In the genomic region with DNA sequence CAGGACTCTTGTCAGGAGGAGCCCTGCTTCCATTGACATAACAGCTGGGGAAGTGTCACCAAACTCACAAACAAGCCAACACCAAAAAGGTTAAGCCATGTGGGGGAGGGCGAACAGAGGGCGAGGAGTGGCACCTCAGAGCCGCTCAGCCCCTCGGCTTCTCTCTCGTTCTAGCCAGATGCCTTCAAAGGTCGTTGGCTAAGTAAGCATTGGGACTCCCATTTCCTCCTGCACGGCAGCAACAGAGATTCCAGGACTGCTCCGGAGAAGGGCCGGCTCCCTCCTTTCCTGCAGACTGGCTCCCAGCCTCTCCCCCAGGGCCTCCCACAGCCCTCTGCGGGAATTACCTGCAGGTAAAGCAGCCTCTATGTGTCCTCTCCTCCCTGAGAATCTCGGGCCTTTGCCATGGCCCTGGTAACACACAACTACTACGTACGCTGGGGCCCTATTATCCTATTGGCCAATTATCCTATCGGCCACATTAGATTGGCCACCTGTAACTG, we compare ENCODE assay signal across 21 cellular contexts. TPM values are rescaled to one million over a fixed set of nuclear protein-coding genes. Genes with fewer than 3 reads are reported as not detected.
A peak's percentile ranks its signal among the peaks of the same experiment; 100 is the strongest.
DNase-seq lines count a peak whose midpoint lies in the region; ATAC-seq, FAIRE-seq and TF ChIP-seq lines count a peak whose summit lies in the region.
"Had no signal": no experiment of that assay in that cellular context is flagged by ENCODE, and none has a peak within 500 bp of the region (broad histone marks: within the 10 kb centered on the region; RNA-seq: fewer than 3 reads in every experiment).

No MANE protein-coding gene starts in this region.

- no peaks in the 10 kb centered on the region for H3K36me3 ChIP-seq in BLaER1 treated with 17β-estradiol and CSF1 and Interleukin-3, amounts not matched to agents 10 nM and 100 nM
- H3K36me3 ChIP-seq in HepG2 (replicated peaks in 1 of 2; ENCODE audit: control insufficient read depth in 1 of 2, insufficient read depth in 2 of 2, low read length in 2 of 2) = no peaks in the 10 kb centered on the region

- peaks cover 57% of the 10 kb centered on the region for H3K4me1 Mint-ChIP-seq in brain

- peak overlapping the region in 3 of 5 experiments; percentile 93 to 98 (median 97) for H3K27ac Mint-ChIP-seq in brain
- H3K27ac Mint-ChIP-seq: T-helper 17 cell had no signal

- no peak for TF ChIP-seq CTCF in brain (conservative IDR thresholded peaks at IDR 0.05)
- no peak for TF ChIP-seq CTCF in HepG2 (CRISPR knock-in tag; IDR thresholded peaks at IDR 0.05)

- TF ChIP-seq RAD21 in HepG2 (CRISPR knock-in tag; IDR thresholded peaks at IDR 0.05) = no peak

- peak overlapping the region; percentile 81 to 94 (median 86) for H3K4me2 ChIP-seq in BLaER1 treated with 17β-estradiol and CSF1 and Interleukin-3, amounts not matched to agents 10 nM and 100 nM
- peak overlapping the region; percentile 85 for H3K4me2 ChIP-seq in HepG2 (ENCODE audit: low read depth, low read length)

- H2AFZ ChIP-seq in HepG2 (ENCODE audit: low read length) = no peak overlapping the region

- no peaks in the 10 kb centered on the region for H3K79me2 ChIP-seq in HepG2 (ENCODE audit: insufficient read depth, low read length)

- H3K4me1 ChIP-seq in BLaER1 treated with 17β-estradiol and CSF1 and Interleukin-3, amounts not matched to agents 10 nM and 100 nM = peaks cover 62 to 100% (median 100%) of the 10 kb centered on the region in 10 experiments
- H3K4me1 ChIP-seq in HepG2 (ENCODE audit: insufficient read depth, low read length) = peaks cover 67% of the 10 kb centered on the region

- 11% methylated on average over 9 of the region's 14 CpGs for WGBS in HepG2 (ENCODE audit: low lambda C conversion rate)

- peaks cover 6% of the 10 kb centered on the region for H3K27me3 Mint-ChIP-seq in brain
- H3K27me3 Mint-ChIP-seq: T-helper 17 cell had no signal

- H4K20me1 ChIP-seq in BLaER1 treated with 17β-estradiol and CSF1 and Interleukin-3, amounts not matched to agents 10 nM and 100 nM = no peaks in the 10 kb centered on the region
- no peaks in the 10 kb centered on the region for H4K20me1 ChIP-seq in HepG2 (ENCODE audit: insufficient read depth, low read length)

- TF ChIP-seq POLR2A in HepG2 (IDR thresholded peaks at IDR 0.05; ENCODE audit: insufficient read depth in 1 of 2, low read depth in 2 of 2, low read length in 2 of 2) = no peak

- intact Hi-C loops in HepG2 (cut with micrococcal nuclease; ENCODE audit: unreplicated experiment) (loop anchor here (5.0 kb wide), 1 partner anchor 44 kb away; no protein-coding TSS in a partner anchor), sciatic nerve (cut with DNase I) (no loop called here)

- no peak for FAIRE-seq in HepG2 (lab: Jason Lieb, UNC)
- FAIRE-seq: urothelium cell line had no signal

- in situ Hi-C loops in HepG2 (cut with HindIII; ENCODE audit: extremely low pct_ligation_motif_present, low pct_unique_long_range_greater_than_20kb) = loop anchor here (5.0 kb wide), 1 partner anchor 39 kb away; no protein-coding TSS in a partner anchor

- peaks cover 0 to 11% (median 4%) of the 10 kb centered on the region in 5 experiments for H3K9me3 Mint-ChIP-seq in brain

- H3K27ac ChIP-seq in BLaER1 treated with 17β-estradiol and CSF1 and Interleukin-3, amounts not matched to agents 10 nM and 100 nM = peak overlapping the region; percentile 73 to 99 (median 95); a peak in 21 of 22 replicates
- H3K27ac ChIP-seq in HepG2 (ENCODE audit: extremely low read length, insufficient read depth, low read length) = no peak overlapping the region
- H3K27ac ChIP-seq: HL-60 had no signal

- DNase-seq in HepG2 (ENCODE audit: low spot score) (no peak), sciatic nerve (ENCODE audit: low spot score) (peak; percentile 40), NCI-H2171 treated with DMSO at 0.1 percent for 48 hours (lab: John Stamatoyannopoulos, UW) (no peak), NCI-H2107 (lab: John Stamatoyannopoulos, UW) (no peak)
- no peak for DNase-seq in stimulated activated CD4-positive, alpha-beta T cell treated with anti-CD3 and anti-CD28 coated beads, Interleukin-12 subunit alpha, Interleukin-12 subunit beta, amount 100 ng/mL, for 4 hours
- DNase-seq: activated effector memory CD4-positive, alpha-beta T cell treated with anti-CD3 and anti-CD28 coated beads, Interleukin-2, amount 50 U/mL, for 16 hours; KBM-7; NCI-H1105 treated with DMSO at 0.1 percent for 48 hours; stimulated activated naive B cell treated with anti-CD40 and anti-IgM and Interleukin-4, amounts not matched to agents 10 μg/mL and 1 μg/mL and 100 μg/mL, for 72 hours; T-helper 17 cell had no signal

- H3K4me3 Mint-ChIP-seq in brain = no peak overlapping the region
- H3K4me3 Mint-ChIP-seq: stimulated activated naive B cell treated with anti-CD40 and anti-IgM and Interleukin-4, amounts not matched to agents 10 μg/mL and 1 μg/mL and 100 μg/mL, for 72 hours; T-helper 17 cell had no signal

- ATAC-seq in HepG2 (peak; percentile 21), sciatic nerve (no peak), GM21619 (IDR thresholded peaks at IDR 0.05; ENCODE audit: unreplicated experiment) (no peak)
- ATAC-seq: activated CD4-positive, CD25-positive, alpha-beta regulatory T cell treated with anti-CD3 and anti-CD28 coated beads, Interleukin-2, amount 50 U/mL, for 24 hours; T-helper 17 cell had no signal

- H3K36me3 Mint-ChIP-seq in brain = no peaks in the 10 kb centered on the region

- H3K9me3 ChIP-seq in BLaER1 treated with 17β-estradiol and CSF1 and Interleukin-3, amounts not matched to agents 10 nM and 100 nM (replicated peaks in 1 of 11) = peaks cover 0 to 7% (median 0%) of the 10 kb centered on the region in 11 experiments; a peak in 5 of 22 replicates
- no peaks in the 10 kb centered on the region for H3K9me3 ChIP-seq in HepG2 (ENCODE audit: low read length)

- H3K4me3 ChIP-seq in BLaER1 treated with 17β-estradiol and CSF1 and Interleukin-3, amounts not matched to agents 10 nM and 100 nM = peak overlapping the region in 2 of 10 experiments; percentile 14 to 37; a peak in 1 of 20 replicates
- H3K4me3 ChIP-seq in HepG2 (replicated peaks in 1 of 3; ENCODE audit: insufficient read depth in 1 of 3, low read depth in 2 of 3, low read length in 3 of 3) = peak overlapping the region; percentile 27 to 67 (median 30)
- H3K4me3 ChIP-seq: coronary artery had no signal

- CTCF ChIA-PET in HepG2 (lab: Yijun Ruan, JAX; ENCODE audit: low intra/inter-chr PET ratio, low total read pairs) = no interaction called here

- no peaks in the 10 kb centered on the region for H3K27me3 ChIP-seq in BLaER1 treated with 17β-estradiol and CSF1 and Interleukin-3, amounts not matched to agents 10 nM and 100 nM
- peaks cover 8 to 13% of the 10 kb centered on the region in 2 experiments; a peak in 4 of 5 replicates for H3K27me3 ChIP-seq in HepG2 (ENCODE audit: control insufficient read depth in 1 of 2, insufficient read depth in 2 of 2, low read length in 2 of 2)

- POLR2A ChIA-PET in HepG2 (lab: Yijun Ruan, JAX) = no interaction called here

- peak overlapping the region; percentile 40 to 90 (median 85); a peak in 20 of 22 replicates for H3K9ac ChIP-seq in BLaER1 treated with 17β-estradiol and CSF1 and Interleukin-3, amounts not matched to agents 10 nM and 100 nM
- no peak overlapping the region for H3K9ac ChIP-seq in HepG2 (ENCODE audit: insufficient read depth, low read depth, low read length)

- TF ChIP-seq EP300 in HepG2 (IDR thresholded peaks at IDR 0.05; ENCODE audit: low read depth in 2 of 2, low read length in 2 of 2) = no peak
- no peak for TF ChIP-seq EP300 in HepG2 (CRISPR knock-in tag; IDR thresholded peaks at IDR 0.05; ENCODE audit: borderline replicate concordance)

- BruUV-seq in HepG2 (replicated peaks; lab: Mats Ljungman, UMichigan) = no TSS peak

TF ChIP-seq in HepG2, 621 proteins besides CTCF, POLR2A, EP300 and RAD21 (continues in another document):
- TF ChIP-seq YEATS2 (CRISPR knock-in tag; IDR thresholded peaks at IDR 0.05; ENCODE audit: borderline replicate concordance) (no peak), PHF5A (CRISPR knock-in tag; IDR thresholded peaks at IDR 0.05; ENCODE audit: low read depth, unreplicated experiment) (no peak)

RNA-seq across cellular contexts. Expression of a gene that starts 52.1 kb away (rescaled TPM):
- polyA plus RNA-seq in brain (ENCODE audit: insufficient read depth, low read depth, low replicate concordance) = not detected
- 894 TPM in 1 of 2 replicates, not detected in the other for total RNA-seq in HepG2 (2016; rRNA removed; fragmentation: Illumina TruSeq; extraction: Trizol)
- 12,614 and 12,724 TPM in 2 replicates for total RNA-seq in HepG2 (2016; cell fraction: cytosol; rRNA removed; fragmentation: Illumina TruSeq; extraction: Trizol; ENCODE audit: low read depth)
- total RNA-seq in HepG2 (2016; cell fraction: insoluble cytoplasmic fraction; rRNA removed; fragmentation: Illumina TruSeq; extraction: Trizol) = 82.4 and 810 TPM in 2 replicates
- 600 and 628 TPM in 2 replicates for total RNA-seq in HepG2 (2016; cell fraction: membrane; rRNA removed; fragmentation: Illumina TruSeq; extraction: Trizol)
- 1,443 and 1,712 TPM in 2 replicates for total RNA-seq in HepG2 (2016; cell fraction: nucleus; rRNA removed; fragmentation: Illumina TruSeq; extraction: Trizol)
- polyA plus RNA-seq in HepG2 (2011; rRNA removed) = not detected in 2 replicates
- not detected in 2 replicates for polyA plus RNA-seq in HepG2 (2011; cell fraction: cytosol; rRNA removed)
- not detected in 2 replicates for polyA plus RNA-seq in HepG2 (2011; cell fraction: nucleus; rRNA removed)
- polyA plus RNA-seq in HepG2 (2012) = not detected in 2 replicates
- polyA plus RNA-seq in HepG2 (2016; cell fraction: cytosol; fragmentation: Illumina TruSeq; extraction: Trizol; ENCODE audit: low read depth) = 76.0 TPM in 1 of 2 replicates, not detected in the other
- polyA plus RNA-seq in HepG2 (2016; cell fraction: insoluble cytoplasmic fraction; fragmentation: Illumina TruSeq; extraction: Trizol; ENCODE audit: low read depth) = not detected in 2 replicates
- not detected in 2 replicates for polyA plus RNA-seq in HepG2 (2016; cell fraction: membrane; fragmentation: Illumina TruSeq; extraction: Trizol; ENCODE audit: low read depth)
- polyA plus RNA-seq in HepG2 (2016; cell fraction: nucleus; fragmentation: Illumina TruSeq; extraction: Trizol; ENCODE audit: insufficient read depth, low read depth) = not detected in 2 replicates
- under 0.01 TPM in 2 replicates for polyA minus RNA-seq in HepG2 (2011; rRNA and poly(A)+ RNA removed; ENCODE audit: low replicate concordance)
- 1,413 and 1,463 TPM in 2 replicates for polyA minus RNA-seq in HepG2 (2011; cell fraction: cytosol; rRNA and poly(A)+ RNA removed)
- polyA minus RNA-seq in HepG2 (2011; cell fraction: nucleus; rRNA and poly(A)+ RNA removed) = under 0.01 TPM in 1 of 2 replicates, not detected in the other
- 193 TPM for total RNA-seq in sciatic nerve
- total RNA-seq: Daoy, mononuclear cell, occipital lobe had no signal
- polyA plus RNA-seq: esophagus had no signal
